ENCODE assay signal across 10 cellular contexts in the genomic region with DNA sequence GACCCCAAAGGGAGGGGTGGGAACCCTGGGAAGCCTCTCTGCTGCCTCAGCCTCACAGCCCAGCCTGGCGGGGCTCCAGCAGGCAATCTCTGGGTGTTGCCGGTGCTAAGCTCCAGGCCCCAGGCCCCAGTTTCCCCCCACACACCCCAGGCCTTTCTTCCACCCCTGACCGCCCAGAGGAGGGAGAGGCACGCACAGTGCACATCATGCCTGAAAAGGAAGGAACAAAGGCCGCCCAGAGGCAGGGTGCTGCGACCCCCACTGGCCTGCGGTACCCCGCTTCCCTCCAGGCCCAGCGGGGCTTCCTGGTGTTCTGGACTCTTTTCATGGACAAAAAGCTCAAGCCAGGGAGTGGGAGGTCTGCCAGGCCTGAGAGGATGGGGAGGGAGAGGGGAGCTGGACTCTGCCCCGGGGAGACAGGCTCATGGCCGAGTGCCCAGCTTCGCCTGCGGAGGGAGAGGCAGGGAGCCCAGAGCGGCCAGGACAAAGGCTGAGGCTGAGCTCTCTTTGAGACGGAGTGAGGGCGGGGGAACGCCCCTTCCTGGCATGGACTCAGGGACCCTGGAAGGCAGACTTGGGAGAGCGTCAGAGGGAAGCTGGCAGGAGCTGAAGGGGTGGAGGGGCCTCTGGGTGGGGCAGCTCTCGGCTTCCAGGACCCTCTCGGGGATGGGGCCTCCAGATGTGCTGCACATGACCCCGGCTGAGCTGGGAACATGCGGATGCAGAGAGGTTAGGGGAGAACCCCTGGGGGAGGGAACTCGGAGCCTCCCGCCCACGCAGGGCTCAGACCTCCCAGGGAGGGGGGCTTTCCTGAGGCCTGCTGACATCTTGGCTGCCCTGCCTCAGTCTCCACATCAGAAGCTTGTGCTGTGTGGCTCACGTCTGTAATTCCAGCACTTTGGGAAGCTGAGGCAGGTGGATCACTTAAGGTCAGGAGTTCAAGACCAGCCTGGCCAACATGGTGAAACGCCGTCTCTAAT. TPM values are rescaled to one million over a fixed set of nuclear protein-coding genes. Genes with fewer than 3 reads are reported as not detected.
DNase-seq lines count a peak whose midpoint lies in the region; ATAC-seq and TF ChIP-seq lines count a peak whose summit lies in the region.
"Had no signal": no experiment of that assay in that cellular context is flagged by ENCODE, and none has a peak within 500 bp of the region (broad histone marks: within the 10 kb centered on the region; RNA-seq: fewer than 3 reads in every experiment).

No MANE protein-coding gene starts in this region.

- TF ChIP-seq CTCF in brain (conservative IDR thresholded peaks at IDR 0.05) = no peak

- peak overlapping the region; percentile 72 for H3K27ac ChIP-seq in substantia nigra (ENCODE audit: low read depth, low read length, poor library complexity, severe bottlenecking)

- H3K36me3 Mint-ChIP-seq in brain = no peaks in the 10 kb centered on the region

- H3K27ac Mint-ChIP-seq in brain = peak overlapping the region in 4 of 5 experiments; percentile 84 to 91 (median 86)

- no peak for ATAC-seq in GM18519 (IDR thresholded peaks at IDR 0.05; ENCODE audit: low FRiP score, unreplicated experiment)
- no peak for ATAC-seq in HG03439 (IDR thresholded peaks at IDR 0.05; ENCODE audit: unreplicated experiment)

- DNase-seq in HT-29 (ENCODE audit: low spot score) = peak; percentile 72
- DNase-seq in iris pigment epithelial cell (ENCODE audit: low read depth) = peak; percentile 41
- DNase-seq in substantia nigra (lab: John Stamatoyannopoulos, UW) = peak; percentile 35 to 98 (median 93)
- no peak for DNase-seq in DMS114 treated with DMSO at 0.1 percent for 48 hours (lab: John Stamatoyannopoulos, UW; ENCODE audit: unreplicated experiment)
- DNase-seq in stimulated activated CD8-positive, alpha-beta memory T cell treated with anti-CD3 and anti-CD28 coated beads, Interleukin-4, amount 100 ng/mL, for 48 hours = no peak
- DNase-seq: activated CD4-positive, CD25-positive, alpha-beta regulatory T cell; Karpas-422 had no signal

- H3K4me3 Mint-ChIP-seq in brain = peak overlapping the region in 4 of 5 experiments; percentile 30 to 44 (median 33)

- no peaks in the 10 kb centered on the region for H3K9me3 Mint-ChIP-seq in brain

- peaks cover 30% of the 10 kb centered on the region for H3K27me3 Mint-ChIP-seq in brain

- peaks cover 28% of the 10 kb centered on the region for H3K4me1 Mint-ChIP-seq in brain

RNA-seq across cellular contexts. Expression of a gene that starts 1.8 kb away (rescaled TPM):
- 2.5 and 2.7 TPM in 2 replicates for total RNA-seq in HT-29 (2014; rRNA removed; shearing (Covaris generic))
- 66.8 TPM for polyA plus RNA-seq in brain (ENCODE audit: insufficient read depth, low read depth, low replicate concordance)

RNA-seq across cellular contexts. Expression of a gene that starts 9.7 kb away (rescaled TPM):
- 59.9 and 84.3 TPM in 2 replicates for total RNA-seq in HT-29 (2014; rRNA removed; shearing (Covaris generic))
- 210 TPM for polyA plus RNA-seq in brain (ENCODE audit: insufficient read depth, low read depth, low replicate concordance)

RNA-seq across cellular contexts. Expression of a gene that starts 14.7 kb away (rescaled TPM):
- total RNA-seq in HT-29 (2014; rRNA removed; shearing (Covaris generic)) = 217 and 239 TPM in 2 replicates
- 65.8 TPM for polyA plus RNA-seq in brain (ENCODE audit: insufficient read depth, low read depth, low replicate concordance)

RNA-seq across cellular contexts. Expression of a gene that starts 21.6 kb away (rescaled TPM):
- total RNA-seq in HT-29 (2014; rRNA removed; shearing (Covaris generic)) = 3.7 and 5.3 TPM in 2 replicates
- polyA plus RNA-seq in brain (ENCODE audit: insufficient read depth, low read depth, low replicate concordance) = 24.1 TPM

RNA-seq across cellular contexts. Expression of a gene that starts 23.8 kb away (rescaled TPM):
- 0.36 and 0.42 TPM in 2 replicates for total RNA-seq in HT-29 (2014; rRNA removed; shearing (Covaris generic))
- polyA plus RNA-seq in brain (ENCODE audit: insufficient read depth, low read depth, low replicate concordance) = not detected

Comparison
In these comparisons a context has a peak if more than half of its experiments do, and no peak if none do; other contexts are left out.
1. DNase-seq: peak in HT-29 (single experiment), iris pigment epithelial cell (single experiment) and substantia nigra (49 of 49); none in DMS114 treated with DMSO at 0.1 percent for 48 hours (single experiment) and stimulated activated CD8-positive, alpha-beta memory T cell treated with anti-CD3 and anti-CD28 coated beads, Interleukin-4, amount 100 ng/mL, for 48 hours (single experiment).